ENCODE assay signal across 19 cellular contexts in genomic region chr1:3333903-3334302, GRCh38.
DNase-seq lines count a peak whose midpoint lies in the region; TF ChIP-seq lines count a peak whose summit lies in the region.
"Had no signal": no experiment of that assay in that cellular context is flagged by ENCODE, and none has a peak within 500 bp of the region (broad histone marks: within the 10 kb centered on the region; RNA-seq: fewer than 3 reads in every experiment).

No MANE protein-coding gene starts in this region.

- H3K36me3 ChIP-seq in OCI-LY7 (ENCODE audit: insufficient read depth, low read length) = no peaks in the 10 kb centered on the region
- H3K36me3 ChIP-seq: cardiac muscle cell, esophagus muscularis mucosa, SJCRH30 had no signal

- no peaks in the 10 kb centered on the region for H3K9me3 ChIP-seq in OCI-LY7 (ENCODE audit: low read length)
- H3K9me3 ChIP-seq: esophagus muscularis mucosa, SJCRH30 had no signal

- H3K4me1 Mint-ChIP-seq in activated naive CD8-positive, alpha-beta T cell treated with anti-CD3 and anti-CD28 coated beads for 36 hours = no peaks in the 10 kb centered on the region
- H3K4me1 Mint-ChIP-seq: activated CD4-positive, alpha-beta T cell treated with anti-CD3 and anti-CD28 coated beads, Interleukin-2, amount 10 ng/mL, durations not matched to agents 7 days and 5 days had no signal

- H3K9me2 ChIP-seq in OCI-LY7 (ENCODE audit: insufficient read depth, low read length) = no peaks in the 10 kb centered on the region

- intact Hi-C loops in head of caudate nucleus (cut with DNase I) = no loop called here
- intact Hi-C loops in OCI-LY7 (cut with micrococcal nuclease; ENCODE audit: unreplicated experiment) = no loop called here

- H3K4me3 ChIP-seq in LNCaP clone FGC (ENCODE audit: low read depth, low read length) = no peak overlapping the region
- H3K4me3 ChIP-seq in OCI-LY7 (ENCODE audit: low read depth, low read length, poor library complexity, severe bottlenecking) = no peak overlapping the region
- H3K4me3 ChIP-seq: cardiac muscle cell, esophagus muscularis mucosa, SJCRH30 had no signal

- peaks cover 6% of the 10 kb centered on the region for H3K27me3 Mint-ChIP-seq in activated naive CD8-positive, alpha-beta T cell treated with anti-CD3 and anti-CD28 coated beads for 36 hours
- H3K27me3 Mint-ChIP-seq: activated CD4-positive, alpha-beta T cell treated with anti-CD3 and anti-CD28 coated beads, Interleukin-2, amount 10 ng/mL, durations not matched to agents 7 days and 5 days; CD4-positive, CD25-positive, alpha-beta regulatory T cell had no signal

- H3K9me3 Mint-ChIP-seq in activated naive CD8-positive, alpha-beta T cell treated with anti-CD3 and anti-CD28 coated beads for 36 hours = no peaks in the 10 kb centered on the region
- H3K9me3 Mint-ChIP-seq: activated CD4-positive, alpha-beta T cell treated with anti-CD3 and anti-CD28 coated beads, Interleukin-2, amount 10 ng/mL, durations not matched to agents 7 days and 5 days had no signal

- BruUV-seq in OCI-LY7 (replicated peaks; lab: Mats Ljungman, UMichigan) = no TSS peak

- no peaks in the 10 kb centered on the region for H3K79me2 ChIP-seq in OCI-LY7 (ENCODE audit: insufficient read depth, low read depth, low read length)

- H3K4me2 ChIP-seq in OCI-LY7 (ENCODE audit: low read length) = no peak overlapping the region

- no peaks in the 10 kb centered on the region for H3K4me1 ChIP-seq in OCI-LY7 (ENCODE audit: insufficient read depth, low read length, poor library complexity, severe bottlenecking)

- TF ChIP-seq CTCF in LNCaP clone FGC (IDR thresholded peaks at IDR 0.05; ENCODE audit: control insufficient read depth, extremely low read depth, insufficient read depth) = no peak
- TF ChIP-seq CTCF in OCI-LY7 (conservative IDR thresholded peaks at IDR 0.05; ENCODE audit: low read length) = no peak

- H3K4me3 Mint-ChIP-seq in activated naive CD8-positive, alpha-beta T cell treated with anti-CD3 and anti-CD28 coated beads for 36 hours = no peak overlapping the region
- H3K4me3 Mint-ChIP-seq: activated CD4-positive, alpha-beta T cell treated with anti-CD3 and anti-CD28 coated beads, Interleukin-2, amount 10 ng/mL, durations not matched to agents 7 days and 5 days; CD4-positive, CD25-positive, alpha-beta regulatory T cell; naive thymus-derived CD4-positive, alpha-beta T cell had no signal

- no peak overlapping the region for H3K27ac Mint-ChIP-seq in activated naive CD8-positive, alpha-beta T cell treated with anti-CD3 and anti-CD28 coated beads for 36 hours
- H3K27ac Mint-ChIP-seq: activated CD4-positive, alpha-beta T cell treated with anti-CD3 and anti-CD28 coated beads, Interleukin-2, amount 10 ng/mL, durations not matched to agents 7 days and 5 days; CD4-positive, CD25-positive, alpha-beta regulatory T cell; naive thymus-derived CD4-positive, alpha-beta T cell had no signal

- no peak overlapping the region for H2AFZ ChIP-seq in OCI-LY7 (ENCODE audit: low read length)

- H3K36me3 Mint-ChIP-seq in activated naive CD8-positive, alpha-beta T cell treated with anti-CD3 and anti-CD28 coated beads for 36 hours = no peaks in the 10 kb centered on the region
- H3K36me3 Mint-ChIP-seq: CD4-positive, CD25-positive, alpha-beta regulatory T cell; naive thymus-derived CD4-positive, alpha-beta T cell had no signal

- CTCF ChIA-PET in OCI-LY7 (lab: Charles Lee; ENCODE audit: unreplicated experiment) = no interaction called here

- no peak overlapping the region for H3K27ac ChIP-seq in OCI-LY7 (ENCODE audit: low read depth, low read length, poor library complexity, severe bottlenecking)
- H3K27ac ChIP-seq: SJCRH30 had no signal

- H4K20me1 ChIP-seq in OCI-LY7 (ENCODE audit: insufficient read depth, low read length) = no peaks in the 10 kb centered on the region

- peak; percentile 68 for DNase-seq in Ammon's horn (ENCODE audit: low spot score)
- peak; percentile 91 for DNase-seq in LNCaP clone FGC (ENCODE audit: low read depth)
- DNase-seq in head of caudate nucleus = peak in 22 of 42 donors; percentile 16 to 69 (median 48)
- peak; percentile 62 for DNase-seq in pons (ENCODE audit: low spot score)
- DNase-seq in OCI-LY7 (ENCODE audit: low spot score) = no peak
- no peak for DNase-seq in DMS53 (lab: John Stamatoyannopoulos, UW)
- no peak for DNase-seq in activated naive CD8-positive, alpha-beta T cell treated with anti-CD3 and anti-CD28 coated beads for 36 hours
- DNase-seq in NCI-H1694 treated with DMSO at 0.1 percent for 48 hours (lab: John Stamatoyannopoulos, UW) = no peak
- DNase-seq: activated CD4-positive, alpha-beta T cell treated with anti-CD3 and anti-CD28 coated beads, Interleukin-2, amount 10 ng/mL, durations not matched to agents 7 days and 5 days; CD4-positive, CD25-positive, alpha-beta regulatory T cell; DND-41; naive thymus-derived CD4-positive, alpha-beta T cell; NCI-H1048; NCI-H2107; PC-3; SJCRH30; stimulated activated CD4-positive, alpha-beta T cell treated with anti-CD3 and anti-CD28 coated beads, Interleukin-4, amount 100 ng/mL, for 4 hours had no signal

- POLR2A ChIA-PET in OCI-LY7 (lab: Charles Lee) = no interaction called here

Comparison
In these comparisons a context has a peak if more than half of its experiments do, and no peak if none do; other contexts are left out.
1. DNase-seq: peak in Ammon's horn (single experiment), LNCaP clone FGC (single experiment), head of caudate nucleus (22 of 42) and pons (single experiment); none in OCI-LY7 (single experiment), DMS53 (single experiment), activated naive CD8-positive, alpha-beta T cell treated with anti-CD3 and anti-CD28 coated beads for 36 hours (single experiment) and NCI-H1694 treated with DMSO at 0.1 percent for 48 hours (single experiment).